ENCODE assay signal across 11 cellular contexts in the genomic region with DNA sequence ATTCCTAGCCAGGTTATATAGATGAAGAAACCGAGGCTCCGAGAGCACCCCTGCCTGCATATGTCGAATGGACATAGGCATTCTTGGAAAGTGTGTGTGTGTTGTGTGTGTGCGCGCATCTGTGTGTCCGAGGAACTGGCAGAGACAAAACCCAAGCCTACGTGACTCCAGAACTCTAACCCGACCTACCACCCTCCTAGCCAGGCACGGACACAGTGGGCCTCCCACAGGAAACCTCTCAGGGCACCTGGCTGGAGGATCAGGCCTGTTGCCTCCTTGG. TPM values are rescaled to one million over a fixed set of nuclear protein-coding genes. Genes with fewer than 3 reads are reported as not detected.
DNase-seq lines count a peak whose midpoint lies in the region; ATAC-seq, FAIRE-seq and TF ChIP-seq lines count a peak whose summit lies in the region.
"Had no signal": no experiment of that assay in that cellular context is flagged by ENCODE, and none has a peak within 500 bp of the region (broad histone marks: within the 10 kb centered on the region; RNA-seq: fewer than 3 reads in every experiment).

No MANE protein-coding gene starts in this region.

- no peak for TF ChIP-seq CTCF in ascending aorta (IDR thresholded peaks at IDR 0.05)
- TF ChIP-seq CTCF in HepG2 (CRISPR knock-in tag; IDR thresholded peaks at IDR 0.05), result no peak
- TF ChIP-seq CTCF in thoracic aorta (IDR thresholded peaks at IDR 0.05), result no peak

- BruUV-seq in HepG2 (replicated peaks; lab: Mats Ljungman, UMichigan), result no TSS peak

- H3K27me3 Mint-ChIP-seq in activated T-cell treated with anti-CD3 and anti-CD28 coated beads, Interleukin-2, amount 50 U/mL, for 72 hours (ENCODE audit: low read depth), result peaks cover 14% of the 10 kb centered on the region

- H3K4me1 ChIP-seq in ascending aorta (peaks cover 9 to 24% of the 10 kb centered on the region in 2 donors), HepG2 (ENCODE audit: insufficient read depth, low read length) (peaks cover 58% of the 10 kb centered on the region), thoracic aorta (ENCODE audit: control insufficient read depth in 1 of 2, low read depth in 2 of 2) (peaks cover 12 to 39% of the 10 kb centered on the region in 2 donors)

- in situ Hi-C loops in HepG2 (cut with HindIII; ENCODE audit: extremely low pct_ligation_motif_present, low pct_unique_long_range_greater_than_20kb), result no loop called here

- 0% methylated on average over 4 of the region's 9 CpGs for WGBS in HepG2 (ENCODE audit: low lambda C conversion rate)

- H3K27me3 ChIP-seq in ascending aorta (no peaks in the 10 kb centered on the region), HepG2 (ENCODE audit: control insufficient read depth in 1 of 2, insufficient read depth in 2 of 2, low read length in 2 of 2) (no peaks in the 10 kb centered on the region), thoracic aorta (replicated peaks; ENCODE audit: insufficient read depth) (no peaks in the 10 kb centered on the region)

- CTCF ChIA-PET in HepG2 (lab: Yijun Ruan, JAX; ENCODE audit: low intra/inter-chr PET ratio, low total read pairs), result no interaction called here

- H3K4me1 Mint-ChIP-seq in activated T-cell treated with anti-CD3 and anti-CD28 coated beads, Interleukin-2, amount 50 U/mL, for 72 hours (ENCODE audit: low read depth), result no peaks in the 10 kb centered on the region

- H4K20me1 ChIP-seq in HepG2 (ENCODE audit: insufficient read depth, low read length), result no peaks in the 10 kb centered on the region

- H3K9me3 ChIP-seq in ascending aorta (no peaks in the 10 kb centered on the region), HepG2 (ENCODE audit: low read length) (no peaks in the 10 kb centered on the region), thoracic aorta (no peaks in the 10 kb centered on the region)

- no peaks in the 10 kb centered on the region for H3K36me3 Mint-ChIP-seq in activated T-cell treated with anti-CD3 and anti-CD28 coated beads, Interleukin-2, amount 50 U/mL, for 72 hours (ENCODE audit: insufficient read depth in 2 of 2)

- TF ChIP-seq EP300 in HepG2 (IDR thresholded peaks at IDR 0.05; ENCODE audit: low read depth in 2 of 2, low read length in 2 of 2), result no peak
- no peak for TF ChIP-seq EP300 in HepG2 (CRISPR knock-in tag; IDR thresholded peaks at IDR 0.05; ENCODE audit: borderline replicate concordance)

- TF ChIP-seq RAD21 in HepG2 (CRISPR knock-in tag; IDR thresholded peaks at IDR 0.05), result no peak

- peak overlapping the region; percentile 19 to 50 for H3K4me3 Mint-ChIP-seq in activated T-cell treated with anti-CD3 and anti-CD28 coated beads, Interleukin-2, amount 50 U/mL, for 72 hours

- no peak overlapping the region for H3K27ac Mint-ChIP-seq in activated T-cell treated with anti-CD3 and anti-CD28 coated beads, Interleukin-2, amount 50 U/mL, for 72 hours

- no peak for TF ChIP-seq POLR2A in HepG2 (IDR thresholded peaks at IDR 0.05; ENCODE audit: insufficient read depth in 1 of 2, low read depth in 2 of 2, low read length in 2 of 2)

- intact Hi-C loops in ascending aorta (cut with DNase I), result loop anchor here (1.0 kb wide), 1 partner anchor 23 kb away; no protein-coding TSS in a partner anchor
- intact Hi-C loops in HepG2 (cut with micrococcal nuclease; ENCODE audit: unreplicated experiment), result loop anchor here (2.0 kb wide), 1 partner anchor 47 kb away; the partner anchor contains the start of gene EIF2B2

- no peaks in the 10 kb centered on the region for H3K36me3 ChIP-seq in ascending aorta
- no peaks in the 10 kb centered on the region; a peak in 1 of 5 replicates for H3K36me3 ChIP-seq in HepG2 (replicated peaks in 1 of 2; ENCODE audit: control insufficient read depth in 1 of 2, insufficient read depth in 2 of 2, low read length in 2 of 2)
- no peaks in the 10 kb centered on the region for H3K36me3 ChIP-seq in thoracic aorta

- H3K4me2 ChIP-seq in HepG2 (ENCODE audit: low read depth, low read length), result peak overlapping the region; percentile 92

- H3K9me3 Mint-ChIP-seq in activated T-cell treated with anti-CD3 and anti-CD28 coated beads, Interleukin-2, amount 50 U/mL, for 72 hours, result no peaks in the 10 kb centered on the region

- no peak for FAIRE-seq in HepG2 (lab: Jason Lieb, UNC)

- H3K4me3 ChIP-seq in ascending aorta, result peak overlapping the region; percentile 54 to 90
- peak overlapping the region; percentile 75 to 86 (median 80) for H3K4me3 ChIP-seq in HepG2 (replicated peaks in 1 of 3; ENCODE audit: insufficient read depth in 1 of 3, low read depth in 2 of 3, low read length in 3 of 3)
- peak overlapping the region; percentile 75 for H3K4me3 ChIP-seq in thoracic aorta

- POLR2A ChIA-PET in HepG2 (lab: Yijun Ruan, JAX), result interaction anchor here (0.8 to 2.9 kb wide), 11 partner anchors 9 to 114 kb away, joined by 3 to 14 read pairs (median 3); partner anchors contain the start of genes EIF2B2 and ZC2HC1C

- no peak for DNase-seq in activated T-cell treated with anti-CD3 and anti-CD28 coated beads, Interleukin-2, amount 50 U/mL, for 72 hours
- DNase-seq in activated T-cell treated with anti-CD3 and anti-CD28 coated beads, Interleukin-2, amount 50 U/mL, for 1 hour, result no peak
- DNase-seq in ascending aorta (ENCODE audit: low spot score in 2 of 2), result no peak
- DNase-seq in HepG2 (ENCODE audit: low spot score), result no peak
- no peak for DNase-seq in thoracic aorta (ENCODE audit: low spot score)
- no peak for DNase-seq in CD1c-positive myeloid dendritic cell (ENCODE audit: extremely low spot score)
- DNase-seq in NCI-H345 (lab: John Stamatoyannopoulos, UW), result no peak
- DNase-seq: HCEC 1CT, NCI-H524 treated with DMSO at 0.1 percent for 48 hours had no signal

- no peak for ATAC-seq in activated T-cell treated with anti-CD3 and anti-CD28 coated beads, Interleukin-2, amount 50 U/mL, for 72 hours (replicated peaks in 1 of 2)
- ATAC-seq in HepG2 (no peak), thoracic aorta (ENCODE audit: insufficient number of reproducible peaks, low FRiP score, low read depth) (no peak), GM19351 (IDR thresholded peaks at IDR 0.05; ENCODE audit: unreplicated experiment) (no peak)

- H3K27ac ChIP-seq in ascending aorta (peak overlapping the region; percentile 49 to 67), HepG2 (ENCODE audit: extremely low read length, insufficient read depth, low read length) (peak overlapping the region; percentile 54), thoracic aorta (no peak overlapping the region)

- peak overlapping the region; percentile 78 for H3K9ac ChIP-seq in HepG2 (ENCODE audit: insufficient read depth, low read depth, low read length)

- peaks cover 15% of the 10 kb centered on the region for H3K79me2 ChIP-seq in HepG2 (ENCODE audit: insufficient read depth, low read length)

- no peak overlapping the region for H2AFZ ChIP-seq in HepG2 (ENCODE audit: low read length)

RNA-seq across cellular contexts. Expression of gene PGF, which starts 0.5 kb away (rescaled TPM):
- under 1 TPM in 1 of 2 donors, not detected in 1; 0.35 TPM for total RNA-seq in activated T-cell treated with anti-CD3 and anti-CD28 coated beads, Interleukin-2, amount 50 U/mL, for 72 hours
- total RNA-seq in ascending aorta (41.1 TPM), HepG2 (2016; rRNA removed; fragmentation: Illumina TruSeq; extraction: Trizol) (20.3 and 27.5 TPM in 2 replicates), thoracic aorta (10 to 100 TPM; 34.4 to 75.3 TPM)
- 13.0 and 16.2 TPM in 2 replicates for total RNA-seq in HepG2 (2016; cell fraction: cytosol; rRNA removed; fragmentation: Illumina TruSeq; extraction: Trizol; ENCODE audit: low read depth)
- 17.4 and 28.0 TPM in 2 replicates for total RNA-seq in HepG2 (2016; cell fraction: insoluble cytoplasmic fraction; rRNA removed; fragmentation: Illumina TruSeq; extraction: Trizol)
- total RNA-seq in HepG2 (2016; cell fraction: membrane; rRNA removed; fragmentation: Illumina TruSeq; extraction: Trizol), result 29.3 and 35.9 TPM in 2 replicates
- 17.6 and 20.1 TPM in 2 replicates for total RNA-seq in HepG2 (2016; cell fraction: nucleus; rRNA removed; fragmentation: Illumina TruSeq; extraction: Trizol)
- polyA plus RNA-seq in HepG2 (2011; rRNA removed), result 10.7 and 15.9 TPM in 2 replicates
- 10.4 and 12.8 TPM in 2 replicates for polyA plus RNA-seq in HepG2 (2011; cell fraction: cytosol; rRNA removed)
- 16.7 and 17.3 TPM in 2 replicates for polyA plus RNA-seq in HepG2 (2011; cell fraction: nucleus; rRNA removed)
- polyA plus RNA-seq in HepG2 (2012), result 12.1 and 22.6 TPM in 2 replicates
- polyA plus RNA-seq in HepG2 (2016; cell fraction: cytosol; fragmentation: Illumina TruSeq; extraction: Trizol; ENCODE audit: low read depth), result 11.5 and 14.9 TPM in 2 replicates
- polyA plus RNA-seq in HepG2 (2016; cell fraction: insoluble cytoplasmic fraction; fragmentation: Illumina TruSeq; extraction: Trizol; ENCODE audit: low read depth), result 21.6 and 21.8 TPM in 2 replicates
- polyA plus RNA-seq in HepG2 (2016; cell fraction: membrane; fragmentation: Illumina TruSeq; extraction: Trizol; ENCODE audit: low read depth), result 24.0 and 29.9 TPM in 2 replicates
- polyA plus RNA-seq in HepG2 (2016; cell fraction: nucleus; fragmentation: Illumina TruSeq; extraction: Trizol; ENCODE audit: insufficient read depth, low read depth), result 31.6 and 33.1 TPM in 2 replicates
- polyA minus RNA-seq in HepG2 (2011; rRNA and poly(A)+ RNA removed; ENCODE audit: low replicate concordance), result 0.12 and 15.6 TPM in 2 replicates
- polyA minus RNA-seq in HepG2 (2011; cell fraction: cytosol; rRNA and poly(A)+ RNA removed), result 9.2 and 10.9 TPM in 2 replicates
- polyA minus RNA-seq in HepG2 (2011; cell fraction: nucleus; rRNA and poly(A)+ RNA removed), result 12.9 and 21.1 TPM in 2 replicates

RNA-seq across cellular contexts. Expression of gene RPS6KL1, which starts 32.9 kb away (rescaled TPM):
- 1 to 10 TPM; 4.6 to 6.7 TPM for total RNA-seq in activated T-cell treated with anti-CD3 and anti-CD28 coated beads, Interleukin-2, amount 50 U/mL, for 72 hours
- total RNA-seq in ascending aorta (12.1 TPM), HepG2 (2016; rRNA removed; fragmentation: Illumina TruSeq; extraction: Trizol) (8.1 and 11.5 TPM in 2 replicates), thoracic aorta (10 to 100 TPM in 1 of 2 donors, 1 to 10 TPM in 1; 9.4 to 17.6 TPM)
- 2.4 and 2.7 TPM in 2 replicates for total RNA-seq in HepG2 (2016; cell fraction: cytosol; rRNA removed; fragmentation: Illumina TruSeq; extraction: Trizol; ENCODE audit: low read depth)
- total RNA-seq in HepG2 (2016; cell fraction: insoluble cytoplasmic fraction; rRNA removed; fragmentation: Illumina TruSeq; extraction: Trizol), result 5.4 and 11.9 TPM in 2 replicates
- 6.9 and 7.9 TPM in 2 replicates for total RNA-seq in HepG2 (2016; cell fraction: membrane; rRNA removed; fragmentation: Illumina TruSeq; extraction: Trizol)
- total RNA-seq in HepG2 (2016; cell fraction: nucleus; rRNA removed; fragmentation: Illumina TruSeq; extraction: Trizol), result 12.4 and 16.2 TPM in 2 replicates
- polyA plus RNA-seq in HepG2 (2011; rRNA removed), result 6.5 and 10.3 TPM in 2 replicates
- polyA plus RNA-seq in HepG2 (2011; cell fraction: cytosol; rRNA removed), result 3.2 and 3.9 TPM in 2 replicates
- 23.6 and 25.1 TPM in 2 replicates for polyA plus RNA-seq in HepG2 (2011; cell fraction: nucleus; rRNA removed)
- polyA plus RNA-seq in HepG2 (2012), result 4.9 and 11.7 TPM in 2 replicates
- 1.2 and 1.7 TPM in 2 replicates for polyA plus RNA-seq in HepG2 (2016; cell fraction: cytosol; fragmentation: Illumina TruSeq; extraction: Trizol; ENCODE audit: low read depth)
- 3.7 and 6.7 TPM in 2 replicates for polyA plus RNA-seq in HepG2 (2016; cell fraction: insoluble cytoplasmic fraction; fragmentation: Illumina TruSeq; extraction: Trizol; ENCODE audit: low read depth)
- polyA plus RNA-seq in HepG2 (2016; cell fraction: membrane; fragmentation: Illumina TruSeq; extraction: Trizol; ENCODE audit: low read depth), result 2.9 and 4.2 TPM in 2 replicates
- 20.2 and 23.1 TPM in 2 replicates for polyA plus RNA-seq in HepG2 (2016; cell fraction: nucleus; fragmentation: Illumina TruSeq; extraction: Trizol; ENCODE audit: insufficient read depth, low read depth)
- 8.7 and 18.6 TPM in 2 replicates for polyA minus RNA-seq in HepG2 (2011; rRNA and poly(A)+ RNA removed; ENCODE audit: low replicate concordance)
- polyA minus RNA-seq in HepG2 (2011; cell fraction: cytosol; rRNA and poly(A)+ RNA removed), result 2.4 and 3.3 TPM in 2 replicates
- polyA minus RNA-seq in HepG2 (2011; cell fraction: nucleus; rRNA and poly(A)+ RNA removed), result 12.1 and 17.3 TPM in 2 replicates
- total RNA-seq: HT1080 had no signal

RNA-seq across cellular contexts. Expression of gene EIF2B2, which starts 46.8 kb away (rescaled TPM):
- 10 to 100 TPM; 50.3 to 68.5 TPM for total RNA-seq in activated T-cell treated with anti-CD3 and anti-CD28 coated beads, Interleukin-2, amount 50 U/mL, for 72 hours
- 27.1 TPM for total RNA-seq in ascending aorta
- 54.4 and 80.9 TPM in 2 replicates for total RNA-seq in HepG2 (2016; rRNA removed; fragmentation: Illumina TruSeq; extraction: Trizol)
- total RNA-seq in HepG2 (2016; cell fraction: cytosol; rRNA removed; fragmentation: Illumina TruSeq; extraction: Trizol; ENCODE audit: low read depth), result 10.9 and 15.6 TPM in 2 replicates
- total RNA-seq in HepG2 (2016; cell fraction: insoluble cytoplasmic fraction; rRNA removed; fragmentation: Illumina TruSeq; extraction: Trizol), result 56.6 and 74.9 TPM in 2 replicates
- total RNA-seq in HepG2 (2016; cell fraction: membrane; rRNA removed; fragmentation: Illumina TruSeq; extraction: Trizol), result 18.1 and 24.3 TPM in 2 replicates
- total RNA-seq in HepG2 (2016; cell fraction: nucleus; rRNA removed; fragmentation: Illumina TruSeq; extraction: Trizol), result 26.5 and 26.8 TPM in 2 replicates
- 71.7 and 78.6 TPM in 2 replicates for polyA plus RNA-seq in HepG2 (2011; rRNA removed)
- polyA plus RNA-seq in HepG2 (2011; cell fraction: cytosol; rRNA removed), result 69.7 and 85.2 TPM in 2 replicates
- polyA plus RNA-seq in HepG2 (2011; cell fraction: nucleus; rRNA removed), result 27.5 and 29.1 TPM in 2 replicates
- polyA plus RNA-seq in HepG2 (2012), result 33.6 and 54.0 TPM in 2 replicates
- 19.8 and 22.0 TPM in 2 replicates for polyA plus RNA-seq in HepG2 (2016; cell fraction: cytosol; fragmentation: Illumina TruSeq; extraction: Trizol; ENCODE audit: low read depth)
- polyA plus RNA-seq in HepG2 (2016; cell fraction: insoluble cytoplasmic fraction; fragmentation: Illumina TruSeq; extraction: Trizol; ENCODE audit: low read depth), result 91.0 and 97.2 TPM in 2 replicates
- 22.9 and 23.0 TPM in 2 replicates for polyA plus RNA-seq in HepG2 (2016; cell fraction: membrane; fragmentation: Illumina TruSeq; extraction: Trizol; ENCODE audit: low read depth)
- 37.9 and 39.1 TPM in 2 replicates for polyA plus RNA-seq in HepG2 (2016; cell fraction: nucleus; fragmentation: Illumina TruSeq; extraction: Trizol; ENCODE audit: insufficient read depth, low read depth)
- polyA minus RNA-seq in HepG2 (2011; rRNA and poly(A)+ RNA removed; ENCODE audit: low replicate concordance), result 63.6 and 109 TPM in 2 replicates
- polyA minus RNA-seq in HepG2 (2011; cell fraction: cytosol; rRNA and poly(A)+ RNA removed), result 20.6 and 23.0 TPM in 2 replicates
- polyA minus RNA-seq in HepG2 (2011; cell fraction: nucleus; rRNA and poly(A)+ RNA removed), result 24.2 and 26.6 TPM in 2 replicates
- total RNA-seq in thoracic aorta, result 10 to 100 TPM; 32.7 to 39.8 TPM

Comparison
In these comparisons a context has a peak if more than half of its experiments do, and no peak if none do; other contexts are left out.
1. H3K27ac ChIP-seq: peak in ascending aorta (2 of 2) and HepG2 (single experiment); none in thoracic aorta (0 of 2).
2. RNA of gene PGF, which starts 0.5 kb away (total RNA-seq): 34.4 to 75.3 TPM in thoracic aorta, 41.1 TPM in ascending aorta (single experiment) and 13.0 to 35.9 TPM in HepG2; 0.35 TPM in activated T-cell treated with anti-CD3 and anti-CD28 coated beads, Interleukin-2, amount 50 U/mL, for 72 hours; every median in the first group is over 10 times any median in the second.
3. Peak in every context shown above with its lines, with median percentiles within 50 percentile points of each other: H3K4me3 ChIP-seq.